In the genomic region with DNA sequence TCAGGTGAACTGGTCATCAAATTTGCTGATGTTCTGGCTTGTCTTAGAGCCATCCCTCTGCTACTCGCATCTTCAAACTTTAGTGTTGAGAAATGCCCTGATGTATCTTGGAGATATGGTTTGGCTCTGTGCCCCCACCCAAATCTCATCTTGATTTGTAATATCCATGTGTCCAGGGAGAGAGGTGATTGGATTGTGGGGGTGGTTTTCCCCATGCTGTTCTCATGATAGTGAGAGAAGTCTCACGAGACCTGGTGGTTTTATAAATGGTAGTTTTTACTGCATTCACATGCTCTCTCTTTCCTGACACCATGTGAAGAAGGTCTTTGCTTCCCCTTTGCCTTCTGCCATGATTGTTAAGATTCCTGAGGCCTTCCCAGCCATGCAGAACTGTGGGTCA, we compare ENCODE assay signal across 26 cellular contexts.
DNase-seq lines count a peak whose midpoint lies in the region; ATAC-seq and TF ChIP-seq lines count a peak whose summit lies in the region.
"Had no signal": no experiment of that assay in that cellular context is flagged by ENCODE, and none has a peak within 500 bp of the region (broad histone marks: within the 10 kb centered on the region; RNA-seq: fewer than 3 reads in every experiment).

No MANE protein-coding gene starts in this region.

- ATAC-seq in heart right ventricle (no peak), Right ventricle myocardium superior (ENCODE audit: poor library complexity) (no peak), sciatic nerve (peak; percentile 30)
- ATAC-seq: body of pancreas, K562, WTC11 had no signal

- no peaks in the 10 kb centered on the region for H3K9me3 ChIP-seq in heart right ventricle
- H3K9me3 ChIP-seq in vagina, result no peaks in the 10 kb centered on the region
- H3K9me3 ChIP-seq: body of pancreas had no signal

- no peak for TF ChIP-seq POLR2A in vagina (IDR thresholded peaks at IDR 0.05)

- in situ Hi-C loops in SK-MEL-5 (cut with HindIII; ENCODE audit: low pct_unique_long_range_greater_than_20kb, low sequenced_read_pairs), result no loop called here

- no peak overlapping the region for H3K4me3 ChIP-seq in heart right ventricle
- no peak overlapping the region for H3K4me3 ChIP-seq in vagina
- H3K4me3 ChIP-seq: body of pancreas, GM23248, K562 had no signal

- peaks cover 7 to 95% (median 61%) of the 10 kb centered on the region in 9 donors for H3K4me1 ChIP-seq in heart right ventricle
- peaks cover 18% of the 10 kb centered on the region for H3K4me1 ChIP-seq in vagina

- H3K27me3 ChIP-seq in heart right ventricle (no peaks in the 10 kb centered on the region), vagina (no peaks in the 10 kb centered on the region)
- H3K27me3 ChIP-seq: body of pancreas had no signal

- no peak for TF ChIP-seq CTCF in heart right ventricle (IDR thresholded peaks at IDR 0.05)
- no peak for TF ChIP-seq CTCF in vagina (IDR thresholded peaks at IDR 0.05)

- 78 to 92% methylated on average over 2 of the region's 2 CpGs for WGBS in heart right ventricle, 2 donors

- H3K27ac ChIP-seq in heart right ventricle, result peak overlapping the region in 9 of 10 donors; percentile 59 to 85 (median 76)
- peak overlapping the region; percentile 9 for H3K27ac ChIP-seq in vagina
- H3K27ac ChIP-seq: C4-2B, GM23248 had no signal

- DNase-seq in heart right ventricle (no peak), Right ventricle myocardium superior (no peak), SK-MEL-5 (ENCODE audit: low read depth, low spot score) (peak; percentile 55), sciatic nerve (ENCODE audit: low spot score) (no peak), vagina (ENCODE audit: extremely low spot score in 2 of 2) (no peak), DMS114 treated with DMSO at 0.1 percent for 48 hours (lab: John Stamatoyannopoulos, UW; ENCODE audit: unreplicated experiment) (no peak), NCI-H1092 treated with DMSO at 0.1 percent for 48 hours (lab: John Stamatoyannopoulos, UW) (no peak)
- DNase-seq: activated CD4-positive, alpha-beta T cell treated with anti-CD3 and anti-CD28 coated beads, Interleukin-2, amount 50 U/mL, for 4 hours; activated CD8-positive, alpha-beta memory T cell treated with anti-CD3 and anti-CD28 coated beads, Interleukin-2, amount 50 U/mL, for 48 hours; body of pancreas; effector memory CD4-positive, alpha-beta T cell; EL; erythroblast; foreskin melanocyte; GM23248; NCI-H1436; NCI-H2107; NCI-H446 treated with DMSO at 0.1 percent for 48 hours; nephron progenitor cell; OCI-M1; SHP77; stimulated activated CD8-positive, alpha-beta memory T cell treated with anti-CD3 and anti-CD28 coated beads, Interleukin-4, amount 100 ng/mL, for 48 hours; T1000 had no signal

- H3K36me3 ChIP-seq in heart right ventricle, result peaks cover 0 to 38% (median 0%) of the 10 kb centered on the region in 9 donors
- H3K36me3 ChIP-seq in vagina, result peaks cover 0 to 10% of the 10 kb centered on the region in 2 donors

- intact Hi-C loops in heart right ventricle (cut with DNase I) (loop anchor here in 6 of 10 donors (5.0 to 10.0 kb wide), 6 partner anchors 49 to 347 kb away; a partner anchor contains a TSS), Right ventricle myocardium superior (cut with DNase I) (loop anchor here (10.0 kb wide), 1 partner anchor 297 kb away; no protein-coding TSS in a partner anchor), sciatic nerve (cut with DNase I) (loop anchor here (10.0 kb wide), 1 partner anchor 67 kb away; no protein-coding TSS in a partner anchor), vagina (cut with DNase I) (loop anchor here (10.0 kb wide), 1 partner anchor 307 kb away; no protein-coding TSS in a partner anchor)
